Comparison of ENCODE assay signal across 14 cellular contexts in genomic region chr4:138595731-138596465, GRCh38.
A peak's percentile ranks its signal among the peaks of the same experiment; 100 is the strongest.
DNase-seq lines count a peak whose midpoint lies in the region; ATAC-seq, FAIRE-seq and TF ChIP-seq lines count a peak whose summit lies in the region.
"Had no signal": no experiment of that assay in that cellular context is flagged by ENCODE, and none has a peak within 500 bp of the region (broad histone marks: within the 10 kb centered on the region; RNA-seq: fewer than 3 reads in every experiment).

No MANE protein-coding gene starts in this region.

- no peak overlapping the region for H2AK5ac ChIP-seq in IMR-90 (ENCODE audit: low read depth, low read length)

- H3K36me3 ChIP-seq in IMR-90 (ENCODE audit: control insufficient read depth, insufficient read depth, low read length) (no peaks in the 10 kb centered on the region), endothelial cell of umbilical vein (ENCODE audit: control insufficient read depth in 2 of 2, extremely low read depth in 1 of 2, insufficient read depth in 2 of 2, low read length in 2 of 2) (no peaks in the 10 kb centered on the region), right atrium auricular region (no peaks in the 10 kb centered on the region), gastrocnemius medialis (no peaks in the 10 kb centered on the region)
- H3K36me3 ChIP-seq: WERI-Rb-1 had no signal

- H3K4me1 ChIP-seq in IMR-90 (ENCODE audit: control insufficient read depth, insufficient read depth, low read length) (0 out of 2 replicates have a peak, but pooled peaks cover 1% of the 10 kb centered on the region), endothelial cell of umbilical vein (ENCODE audit: control insufficient read depth, extremely low read depth, insufficient read depth, low read length) (no peaks in the 10 kb centered on the region), right atrium auricular region (peaks cover 0 to 16% of the 10 kb centered on the region in 2 donors), gastrocnemius medialis (peaks cover 24 to 31% of the 10 kb centered on the region in 2 donors)

- no peak overlapping the region for H3K14ac ChIP-seq in IMR-90 (replicated peaks; ENCODE audit: low read depth, low read length)

- CTCF ChIA-PET in IMR-90 (lab: Yijun Ruan, JAX) (interaction anchor here (1.0 kb wide), 1 partner anchor 16 kb away, joined by 3 read pairs; no protein-coding TSS in a partner anchor), endothelial cell of umbilical vein (lab: Charles Lee) (no interaction called here)

- H2AFZ ChIP-seq in IMR-90 (replicated peaks; ENCODE audit: low read length, poor library complexity) (no peak overlapping the region), endothelial cell of umbilical vein (ENCODE audit: low read depth, low read length) (no peak overlapping the region)

- H3K23ac ChIP-seq in IMR-90 (ENCODE audit: low read depth, low read length), result no peak overlapping the region

- FAIRE-seq in endothelial cell of umbilical vein (lab: Jason Lieb, UNC), result no peak

- no peak overlapping the region for H3K4me3 ChIP-seq in IMR-90 (ENCODE audit: insufficient read depth, low read depth, low read length)
- H3K4me3 ChIP-seq in endothelial cell of umbilical vein (replicated peaks in 1 of 3; ENCODE audit: insufficient read depth in 1 of 3, low read depth in 1 of 3, low read length in 3 of 3), result no peak overlapping the region
- no peak overlapping the region for H3K4me3 ChIP-seq in right atrium auricular region
- no peak overlapping the region for H3K4me3 ChIP-seq in gastrocnemius medialis

- H3K18ac ChIP-seq in IMR-90 (ENCODE audit: low read depth, low read length), result no peak overlapping the region

- no CpG with 5 or more reads among the region's 4 CpGs for WGBS in IMR-90 (ENCODE audit: extremely low coverage in 2 of 2, insufficient read length in 1 of 2), 2 experiments

- no peak overlapping the region for H2BK5ac ChIP-seq in IMR-90 (ENCODE audit: low read depth, low read length, poor library complexity, severe bottlenecking)

- intact Hi-C loops in IMR-90 (cut with micrococcal nuclease) (no loop called here), endothelial cell of umbilical vein (cut with micrococcal nuclease) (no loop called here), gastrocnemius medialis (cut with DNase I; ENCODE audit: low total_unique reads) (no loop called here)

- no peaks in the 10 kb centered on the region for H4K20me1 ChIP-seq in IMR-90 (ENCODE audit: insufficient read depth, low read length)
- no peaks in the 10 kb centered on the region for H4K20me1 ChIP-seq in endothelial cell of umbilical vein (replicated peaks; ENCODE audit: control insufficient read depth, extremely low read depth, insufficient read depth, low read length)

- no peak overlapping the region for H2BK20ac ChIP-seq in IMR-90 (ENCODE audit: low read depth, low read length)

- H3K9me1 ChIP-seq in IMR-90 (ENCODE audit: insufficient read depth, low read length), result no peaks in the 10 kb centered on the region
- no peaks in the 10 kb centered on the region for H3K9me1 ChIP-seq in endothelial cell of umbilical vein (replicated peaks; ENCODE audit: control insufficient read depth, extremely low read depth, insufficient read depth, low read length)

- H3K4me2 ChIP-seq in IMR-90 (ENCODE audit: low read depth, low read length) (peak overlapping the region; percentile 12; the same call in 1 of the 2 replicates), endothelial cell of umbilical vein (ENCODE audit: insufficient read depth, low read length) (no peak overlapping the region)

- no peak overlapping the region for H2BK15ac ChIP-seq in IMR-90 (ENCODE audit: low read depth, low read length)

- no peak overlapping the region for H2AK9ac ChIP-seq in IMR-90 (replicated peaks; ENCODE audit: low read depth, low read length, poor library complexity)

- H3K9me3 ChIP-seq in IMR-90 (ENCODE audit: control insufficient read depth, insufficient read depth, low read length), result no peaks in the 10 kb centered on the region
- H3K9me3 ChIP-seq in endothelial cell of umbilical vein (replicated peaks; ENCODE audit: control insufficient read depth, insufficient read depth, low read length), result no peaks in the 10 kb centered on the region
- H3K9me3 ChIP-seq in right atrium auricular region, result no peaks in the 10 kb centered on the region
- H3K9me3 ChIP-seq in gastrocnemius medialis, result no peaks in the 10 kb centered on the region

- no peak for TF ChIP-seq POLR2A in IMR-90 (IDR thresholded peaks at IDR 0.05; ENCODE audit: low read depth, low read length)
- no peak for TF ChIP-seq POLR2A in endothelial cell of umbilical vein (IDR thresholded peaks at IDR 0.05; ENCODE audit: low read depth, low read length)
- TF ChIP-seq POLR2A in gastrocnemius medialis (IDR thresholded peaks at IDR 0.05), result no peak

- H3K79me2 ChIP-seq in endothelial cell of umbilical vein (ENCODE audit: control insufficient read depth, insufficient read depth, low read length), result no peaks in the 10 kb centered on the region

- dilution Hi-C loops in IMR-90 (cut with HindIII; ENCODE audit: low sequenced_read_pairs, unreplicated experiment) (no loop called here), endothelial cell of umbilical vein (cut with MboI; ENCODE audit: extremely low pct_ligation_motif_present, low sequenced_read_pairs) (no loop called here)

- H4K91ac ChIP-seq in IMR-90 (ENCODE audit: insufficient read depth, low read depth, low read length), result no peak overlapping the region

- H2BK120ac ChIP-seq in IMR-90 (ENCODE audit: low read depth, low read length), result no peak overlapping the region

- DNase-seq in IMR-90, result peak; percentile 70
- peak; percentile 7 for DNase-seq in endothelial cell of umbilical vein (ENCODE audit: low read depth, low spot score)
- DNase-seq in right atrium auricular region (ENCODE audit: low spot score), result no peak
- no peak for DNase-seq in gastrocnemius medialis
- DNase-seq in AG08396 (ENCODE audit: low spot score), result no peak
- DNase-seq: activated CD4-positive, alpha-beta memory T cell treated with anti-CD3 and anti-CD28 coated beads for 36 hours; activated T-cell treated with anti-CD3 and anti-CD28 coated beads, Interleukin-2, amount 50 U/mL, for 48 hours; endodermal cell; naive thymus-derived CD8-positive, alpha-beta T cell; NCI-H187 had no signal

- no peak overlapping the region for H3K4ac ChIP-seq in IMR-90 (ENCODE audit: low read depth, low read length)

- BruUV-seq in IMR-90 (replicated peaks; lab: Mats Ljungman, UMichigan) (no TSS peak), endothelial cell of umbilical vein (replicated peaks; lab: Mats Ljungman, UMichigan) (no TSS peak)

- H3K56ac ChIP-seq in IMR-90 (ENCODE audit: extremely low read depth, insufficient read depth, low read length), result no peak overlapping the region

- H4K5ac ChIP-seq in IMR-90 (ENCODE audit: low read depth, low read length), result no peak overlapping the region

- H3K79me1 ChIP-seq in IMR-90 (ENCODE audit: low read depth in 1 of 2, low read length in 2 of 2), result no peaks in the 10 kb centered on the region

- no peak for TF ChIP-seq CTCF in IMR-90 (conservative IDR thresholded peaks at IDR 0.05; ENCODE audit: low read depth, low read length)
- TF ChIP-seq CTCF in endothelial cell of umbilical vein (IDR thresholded peaks at IDR 0.05; ENCODE audit: extremely low read depth in 1 of 2, insufficient read depth in 1 of 2, low read depth in 1 of 2, low read length in 2 of 2), result no peak
- TF ChIP-seq CTCF in right atrium auricular region (IDR thresholded peaks at IDR 0.05), result no peak
- TF ChIP-seq CTCF in gastrocnemius medialis (IDR thresholded peaks at IDR 0.05 in 4 of 5, conservative IDR thresholded peaks at IDR 0.05 in 1 of 5), result no peak

- POLR2A ChIA-PET in IMR-90 (lab: Charles Lee; ENCODE audit: unreplicated experiment) (no interaction called here), endothelial cell of umbilical vein (lab: Charles Lee) (no interaction called here)

- H3K9ac ChIP-seq in IMR-90 (ENCODE audit: low read depth, low read length) (no peak overlapping the region), endothelial cell of umbilical vein (replicated peaks; ENCODE audit: extremely low read depth, insufficient read depth, low read length) (no peak overlapping the region)

- ATAC-seq in IMR-90 (ENCODE audit: low read depth) (peak; percentile 27; the same call in 1 of the 2 replicates), gastrocnemius medialis (peak; percentile 75 to 82), GM18870 (IDR thresholded peaks at IDR 0.05; ENCODE audit: unreplicated experiment) (no peak), HG03039 (IDR thresholded peaks at IDR 0.05; ENCODE audit: unreplicated experiment) (no peak), GM19035 (IDR thresholded peaks at IDR 0.05; ENCODE audit: unreplicated experiment) (no peak)
- ATAC-seq: naive thymus-derived CD8-positive, alpha-beta T cell had no signal

- H3K27ac ChIP-seq in IMR-90 (ENCODE audit: insufficient read depth, low read length) (no peak overlapping the region), endothelial cell of umbilical vein (ENCODE audit: insufficient read depth, low read depth, low read length) (no peak overlapping the region), right atrium auricular region (peak overlapping the region; percentile 3 to 17), gastrocnemius medialis (peak overlapping the region; percentile 9 to 46 (median 20))
- H3K27ac ChIP-seq: WERI-Rb-1 had no signal

- no peaks in the 10 kb centered on the region for H3K27me3 ChIP-seq in IMR-90 (ENCODE audit: control insufficient read depth, insufficient read depth, low read length)
- H3K27me3 ChIP-seq in endothelial cell of umbilical vein (ENCODE audit: control insufficient read depth in 2 of 2, insufficient read depth in 2 of 2, low read length in 2 of 2), result peaks cover 0 to 19% of the 10 kb centered on the region in 2 experiments
- H3K27me3 ChIP-seq in right atrium auricular region, result no peaks in the 10 kb centered on the region
- H3K27me3 ChIP-seq in gastrocnemius medialis, result no peaks in the 10 kb centered on the region

- no peak for TF ChIP-seq RAD21 in IMR-90 (IDR thresholded peaks at IDR 0.05; ENCODE audit: low read length)

- in situ Hi-C loops in IMR-90 (cut with MboI; ENCODE audit: low sequenced_read_pairs) (no loop called here), gastrocnemius medialis (cut with MboI; ENCODE audit: low sequenced_read_pairs in 4 of 4) (no loop called here)

- no peak overlapping the region for H4K8ac ChIP-seq in IMR-90 (ENCODE audit: low read depth in 2 of 2, low read length in 2 of 2)

TF ChIP-seq in IMR-90, 13 proteins besides CTCF, POLR2A, EP300 and RAD21:
- TF ChIP-seq RCOR1 (IDR thresholded peaks at IDR 0.05; ENCODE audit: insufficient replicate concordance, low read length), result no peak
- no peak for TF ChIP-seq MXI1 (IDR thresholded peaks at IDR 0.05; ENCODE audit: borderline replicate concordance, low read depth, low read length)

TF ChIP-seq in endothelial cell of umbilical vein, 7 proteins besides CTCF, POLR2A, EP300 and RAD21 (continues in another document):
- no peak for TF ChIP-seq GATA2 (IDR thresholded peaks at IDR 0.05; ENCODE audit: insufficient read depth, insufficient read length, low read depth, low read length)
- TF ChIP-seq POLR2AphosphoS5 (IDR thresholded peaks at IDR 0.05; ENCODE audit: insufficient read depth, low read depth, low read length), result no peak
- TF ChIP-seq FOS (IDR thresholded peaks at IDR 0.05; ENCODE audit: borderline replicate concordance, insufficient read depth, low read length), result no peak
- no peak for TF ChIP-seq JUN (IDR thresholded peaks at IDR 0.05; ENCODE audit: borderline replicate concordance, insufficient read depth, insufficient read length, low read depth)
- no peak for TF ChIP-seq MYC (IDR thresholded peaks at IDR 0.05; ENCODE audit: low read depth, low read length)

Comparison
In these comparisons a context has a peak if more than half of its experiments do, and no peak if none do; other contexts are left out.
1. ATAC-seq: peak in IMR-90 (single experiment) and gastrocnemius medialis (2 of 2); none in GM18870 (single experiment), HG03039 (single experiment) and GM19035 (single experiment).
2. DNase-seq: peak in IMR-90 (single experiment) and endothelial cell of umbilical vein (single experiment); none in right atrium auricular region (single experiment), gastrocnemius medialis (0 of 2) and AG08396 (single experiment).
3. H3K27ac ChIP-seq: peak in right atrium auricular region (2 of 2) and gastrocnemius medialis (4 of 4); none in IMR-90 (single experiment) and endothelial cell of umbilical vein (single experiment).